Comparison of ENCODE assay signal across 19 cellular contexts in genomic region chr11:18277560-18278271, GRCh38. TPM values are rescaled to one million over a fixed set of nuclear protein-coding genes. Genes with fewer than 3 reads are reported as not detected.
DNase-seq lines count a peak whose midpoint lies in the region; ATAC-seq and TF ChIP-seq lines count a peak whose summit lies in the region.
"Had no signal": no experiment of that assay in that cellular context is flagged by ENCODE, and none has a peak within 500 bp of the region (broad histone marks: within the 10 kb centered on the region; RNA-seq: fewer than 3 reads in every experiment).

No MANE protein-coding gene starts in this region.

- H3F3A ChIP-seq in MM.1S (ENCODE audit: insufficient read depth, low read length): peaks cover 11% of the 10 kb centered on the region; the same call in 1 of the 2 replicates

- H3K4me1 ChIP-seq in adipocyte (ENCODE audit: control insufficient read depth, insufficient read depth, low read length): peaks cover 14% of the 10 kb centered on the region
- no peaks in the 10 kb centered on the region for H3K4me1 ChIP-seq in left lung
- H3K4me1 ChIP-seq in testis: no peaks in the 10 kb centered on the region
- H3K4me1 ChIP-seq in MM.1S (ENCODE audit: low read length): peaks cover 8% of the 10 kb centered on the region
- H3K4me1 ChIP-seq: uterus had no signal

- 70 to 83% methylated on average over 5 of the region's 5 CpGs for WGBS in testis, 2 donors

- H3K79me2 ChIP-seq in MM.1S (ENCODE audit: low read length): no peaks in the 10 kb centered on the region

- in situ Hi-C loops in KBM-7 (cut with MboI; ENCODE audit: low pct_unique_long_range_greater_than_20kb, low sequenced_read_pairs): no loop called here

- H3K4me3 ChIP-seq in adipocyte (ENCODE audit: low read length) (no peak overlapping the region), left lung (no peak overlapping the region), testis (no peak overlapping the region), MM.1S (ENCODE audit: low read length) (no peak overlapping the region)
- H3K4me3 ChIP-seq: cardiac muscle cell, uterus had no signal

- no peak for TF ChIP-seq POLR2A in testis (IDR thresholded peaks at IDR 0.05)

- H2AFZ ChIP-seq in MM.1S (ENCODE audit: low read length): no peak overlapping the region

- H3K9ac ChIP-seq in adipocyte (ENCODE audit: low read length) (peak overlapping the region; percentile 20), MM.1S (ENCODE audit: low read length) (no peak overlapping the region)

- no peaks in the 10 kb centered on the region for H3K9me3 ChIP-seq in adipocyte (ENCODE audit: control insufficient read depth, low read length)
- no peaks in the 10 kb centered on the region for H3K9me3 ChIP-seq in left lung
- no peaks in the 10 kb centered on the region for H3K9me3 ChIP-seq in testis
- H3K9me3 ChIP-seq in MM.1S (replicated peaks; ENCODE audit: insufficient read depth, low read length): no peaks in the 10 kb centered on the region
- H3K9me3 ChIP-seq: uterus had no signal

- no peaks in the 10 kb centered on the region for H3K9me2 ChIP-seq in MM.1S (replicated peaks; ENCODE audit: insufficient read depth, low read length)

- intact Hi-C loops in Right ventricle myocardium inferior (cut with DNase I): no loop called here
- intact Hi-C loops in cardiac septum (cut with DNase I): no loop called here
- intact Hi-C loops in left lung (cut with DNase I): no loop called here
- intact Hi-C loops in testis (cut with DNase I; ENCODE audit: low total_unique reads): no loop called here

- ATAC-seq in Right ventricle myocardium inferior (peak; percentile 54), left lung (peak; percentile 66)
- ATAC-seq: naive thymus-derived CD8-positive, alpha-beta T cell had no signal

- no peaks in the 10 kb centered on the region for H3K27me3 ChIP-seq in adipocyte (replicated peaks; ENCODE audit: control insufficient read depth, insufficient read depth, low read length)
- H3K27me3 ChIP-seq in left lung: no peaks in the 10 kb centered on the region
- no peaks in the 10 kb centered on the region for H3K27me3 ChIP-seq in testis
- no peaks in the 10 kb centered on the region for H3K27me3 ChIP-seq in MM.1S (replicated peaks; ENCODE audit: insufficient read depth, low read length)
- H3K27me3 ChIP-seq: cardiac muscle cell, uterus had no signal

- TF ChIP-seq CTCF in left lung (IDR thresholded peaks at IDR 0.05) (no peak), testis (IDR thresholded peaks at IDR 0.05) (no peak), MM.1S (IDR thresholded peaks at IDR 0.05; ENCODE audit: low read length) (no peak)

- no peak overlapping the region for H3K4me2 ChIP-seq in MM.1S (ENCODE audit: low read depth, low read length)

- H3K27ac ChIP-seq in left lung: peak overlapping the region; percentile 28 to 62
- H3K27ac ChIP-seq in testis: peak overlapping the region in 1 of 2 donors; percentile 71
- no peak overlapping the region for H3K27ac ChIP-seq in MM.1S (ENCODE audit: low read length)
- H3K27ac ChIP-seq: cardiac muscle cell, uterus had no signal

- H3K36me3 ChIP-seq in adipocyte (ENCODE audit: control insufficient read depth, insufficient read depth, low read length, severe bottlenecking) (peaks cover 40% of the 10 kb centered on the region), left lung (peaks cover 0 to 45% of the 10 kb centered on the region in 2 donors), testis (ENCODE audit: low read depth, missing control alignments) (no peaks in the 10 kb centered on the region), MM.1S (replicated peaks; ENCODE audit: insufficient read depth, low read length) (0 out of 2 replicates have a peak, but pooled peaks cover 8% of the 10 kb centered on the region)
- H3K36me3 ChIP-seq: uterus had no signal

- DNase-seq in Right ventricle myocardium inferior (ENCODE audit: missing footprints) (no peak), cardiac septum (ENCODE audit: low spot score) (no peak), adipocyte (ENCODE audit: low read depth) (no peak), left lung (peak in 1 of 2 donors; percentile 60), testis (peak; percentile 31), KBM-7 (no peak), MM.1S (no peak), dedifferentiated amniotic fluid mesenchymal stem cell (ENCODE audit: extremely low spot score) (no peak)
- DNase-seq: activated naive CD4-positive, alpha-beta T cell treated with anti-CD3 and anti-CD28 coated beads for 36 hours; naive thymus-derived CD8-positive, alpha-beta T cell; NCI-H1048; NCI-H226; stimulated activated CD4-positive, alpha-beta T cell treated with anti-CD3 and anti-CD28 coated beads, Interleukin-4, amount 100 ng/mL, for 4 hours; SW 1271; uterus had no signal

- H4K20me1 ChIP-seq in MM.1S (ENCODE audit: insufficient read depth, low read length): no peaks in the 10 kb centered on the region

RNA-seq across cellular contexts. Expression of gene SAA1, which starts 11.7 kb away (rescaled TPM):
- 7.8 TPM for total RNA-seq in Right ventricle myocardium inferior
- 1.5 TPM for total RNA-seq in cardiac septum
- total RNA-seq in left lung: 100 to 1,000 TPM in 1 of 2 donors, under 1 TPM in 1; 0.58 to 194 TPM
- not detected for total RNA-seq in testis
- polyA plus RNA-seq in testis (ENCODE audit: insufficient read depth, low read depth, low replicate concordance): 6.2 TPM
- total RNA-seq: A673; activated naive CD4-positive, alpha-beta T cell treated with anti-CD3 and anti-CD28 coated beads for 36 hours; cardiac muscle cell; naive thymus-derived CD8-positive, alpha-beta T cell; OCI-LY7 had no signal
- polyA plus RNA-seq: naive thymus-derived CD8-positive, alpha-beta T cell had no signal

RNA-seq across cellular contexts. Expression of gene SAA2, which starts 29.2 kb away (rescaled TPM):
- total RNA-seq in Right ventricle myocardium inferior: 1.8 TPM
- 0.48 TPM for total RNA-seq in cardiac septum
- total RNA-seq in left lung: 10 to 100 TPM in 1 of 2 donors, under 1 TPM in 1; 0.38 to 92.5 TPM
- total RNA-seq in testis: 1 to 10 TPM; 1.7 to 2.4 TPM
- 2.1 TPM for polyA plus RNA-seq in testis (ENCODE audit: insufficient read depth, low read depth, low replicate concordance)
- total RNA-seq: activated naive CD4-positive, alpha-beta T cell treated with anti-CD3 and anti-CD28 coated beads for 36 hours; cardiac muscle cell; naive thymus-derived CD8-positive, alpha-beta T cell; OCI-LY7 had no signal
- polyA plus RNA-seq: naive thymus-derived CD8-positive, alpha-beta T cell had no signal

RNA-seq across cellular contexts. Expression of gene SAA4, which starts 41.1 kb away (rescaled TPM):
- total RNA-seq in Right ventricle myocardium inferior: not detected
- not detected for total RNA-seq in cardiac septum
- 1 to 10 TPM in 1 of 2 donors, not detected in 1; 3.7 TPM for total RNA-seq in left lung
- total RNA-seq in testis: not detected
- polyA plus RNA-seq in testis (ENCODE audit: insufficient read depth, low read depth, low replicate concordance): 0.84 TPM
- total RNA-seq: A673; activated naive CD4-positive, alpha-beta T cell treated with anti-CD3 and anti-CD28 coated beads for 36 hours; cardiac muscle cell; naive thymus-derived CD8-positive, alpha-beta T cell; OCI-LY7; uterus had no signal
- polyA plus RNA-seq: keratinocyte; naive thymus-derived CD8-positive, alpha-beta T cell had no signal

RNA-seq across cellular contexts. Expression of gene HPS5, which starts 44.2 kb away (rescaled TPM):
- total RNA-seq in Right ventricle myocardium inferior: 10.5 TPM
- total RNA-seq in cardiac septum: 11.2 TPM
- 10 to 100 TPM; 23.8 to 25.3 TPM for total RNA-seq in left lung
- 100 to 1,000 TPM in 1 of 2 donors, 10 to 100 TPM in 1; 97.7 to 111 TPM for total RNA-seq in testis
- 44.0 TPM for polyA plus RNA-seq in testis (ENCODE audit: insufficient read depth, low read depth, low replicate concordance)

RNA-seq across cellular contexts. Expression of gene GTF2H1, which starts 44.7 kb away (rescaled TPM):
- 23.9 TPM for total RNA-seq in Right ventricle myocardium inferior
- 23.6 TPM for total RNA-seq in cardiac septum
- 10 to 100 TPM; 30.6 to 41.3 TPM for total RNA-seq in left lung
- total RNA-seq in testis: 100 to 1,000 TPM; 103 to 111 TPM
- 79.2 TPM for polyA plus RNA-seq in testis (ENCODE audit: insufficient read depth, low read depth, low replicate concordance)
